23 cellular contexts compared by ENCODE assay signal in genomic region chr22:18122254-18122554, GRCh38. TPM values are rescaled to one million over a fixed set of nuclear protein-coding genes. Genes with fewer than 3 reads are reported as not detected.
DNase-seq lines count a peak whose midpoint lies in the region; ATAC-seq, FAIRE-seq and TF ChIP-seq lines count a peak whose summit lies in the region.
"Had no signal": no experiment of that assay in that cellular context is flagged by ENCODE, and none has a peak within 500 bp of the region (broad histone marks: within the 10 kb centered on the region; RNA-seq: fewer than 3 reads in every experiment).

No MANE protein-coding gene starts in this region.

- 0 out of 2 replicates have a peak overlapping the region, but pooled peaks have one; percentile 15 for H2AK5ac ChIP-seq in H1 (ENCODE audit: low read depth, low read length)

- H2BK20ac ChIP-seq in H1 (ENCODE audit: low read length): no peak overlapping the region

- TF ChIP-seq RAD21 in H1 (IDR thresholded peaks at IDR 0.05 in 1 of 2, conservative IDR thresholded peaks at IDR 0.05 in 1 of 2; ENCODE audit: low read depth in 2 of 2, low read length in 2 of 2): no peak

- H4K20me1 ChIP-seq in H1 (replicated peaks in 1 of 2; ENCODE audit: control insufficient read depth in 1 of 2, insufficient read depth in 2 of 2, low read length in 2 of 2): peaks cover 1 to 2% of the 10 kb centered on the region in 2 experiments
- H4K20me1 ChIP-seq: BLaER1 had no signal

- H3K4me1 ChIP-seq in H1 (replicated peaks in 1 of 4; ENCODE audit: control insufficient read depth in 3 of 4, insufficient read depth in 4 of 4, low read length in 3 of 4) (peaks cover 0 to 5% (median 2%) of the 10 kb centered on the region in 4 experiments; a peak in 2 of 7 replicates), ovary (ENCODE audit: insufficient read depth) (no peaks in the 10 kb centered on the region)
- H3K4me1 ChIP-seq: A549, HAP-1 had no signal

- no peak overlapping the region for H2BK5ac ChIP-seq in H1 (ENCODE audit: low read depth, low read length)

- FAIRE-seq in H1 (lab: Jason Lieb, UNC): no peak
- FAIRE-seq: A549, D721Med, GM12891, GM18507, H54 had no signal

- H3K23ac ChIP-seq in H1 (ENCODE audit: insufficient read length): no peak overlapping the region

- no peak overlapping the region for H3K18ac ChIP-seq in H1 (ENCODE audit: extremely low read depth, low read length)

- H3K79me2 ChIP-seq in H1 (ENCODE audit: control insufficient read depth in 1 of 2, insufficient read depth in 2 of 2, low read length in 2 of 2): no peaks in the 10 kb centered on the region

- intact Hi-C loops in posterior vena cava (cut with DNase I): no loop called here
- intact Hi-C loops in ovary (cut with DNase I): no loop called here

- H3K4me3 ChIP-seq in H1 (ENCODE audit: extremely low read depth in 1 of 4, insufficient read depth in 2 of 4, low read depth in 3 of 4, low read length in 4 of 4) (no peak overlapping the region), ovary (no peak overlapping the region)
- H3K4me3 ChIP-seq: A549, BLaER1, GM23338, HAP-1 had no signal

- no peak overlapping the region; a peak in 1 of 4 replicates for H3K4me2 ChIP-seq in H1 (ENCODE audit: insufficient read depth in 1 of 2, low read depth in 2 of 2, low read length in 2 of 2)
- H3K4me2 ChIP-seq: A549, GM23338 had no signal

- H3K27ac ChIP-seq in H1 (ENCODE audit: low read depth, low read length) (no peak overlapping the region), ovary (no peak overlapping the region)
- H3K27ac ChIP-seq: A549, BLaER1 had no signal

- H2BK12ac ChIP-seq in H1 (ENCODE audit: low read depth, low read length): no peak overlapping the region

- H3K9me3 ChIP-seq in H1 (ENCODE audit: insufficient read depth in 2 of 2, low read depth in 1 of 2, low read length in 1 of 2) (no peaks in the 10 kb centered on the region), ovary (no peaks in the 10 kb centered on the region)
- H3K9me3 ChIP-seq: A549, BLaER1, HAP-1 had no signal

- no peak overlapping the region for H4K8ac ChIP-seq in H1 (ENCODE audit: extremely low read depth, insufficient read depth, low read length)

- no peaks in the 10 kb centered on the region for H3K79me1 ChIP-seq in H1 (ENCODE audit: low read depth, low read length)

- TF ChIP-seq CTCF in GM10248 (IDR thresholded peaks at IDR 0.05; ENCODE audit: control extremely low read depth, extremely low read depth, low read depth, missing control alignments) (no peak), H1 (IDR thresholded peaks at IDR 0.05; ENCODE audit: control extremely low read depth in 1 of 3, insufficient read depth in 1 of 3, low read depth in 1 of 3, low read length in 3 of 3) (no peak), ovary (IDR thresholded peaks at IDR 0.05) (no peak)

- WGBS in H1 (ENCODE audit: extremely low coverage in 1 of 2, insufficient coverage in 1 of 2, insufficient read length in 1 of 2, insufficient replicate concordance in 2 of 2, low coverage in 1 of 2, low lambda C conversion rate in 2 of 2, missing lambda C conversion rate in 1 of 2), 2 experiments: 93% methylated on average over 2 of the region's 2 CpGs; no CpG with 5 or more reads in 1 of the 2 experiments
- 89 to 92% (median 89%) methylated on average over 2 of the region's 2 CpGs for WGBS in ovary, 3 donors

- TF ChIP-seq EP300 in H1 (IDR thresholded peaks at IDR 0.05; ENCODE audit: borderline replicate concordance in 1 of 2, low read depth in 2 of 2, low read length in 2 of 2) (no peak), ovary (IDR thresholded peaks at IDR 0.05) (no peak)

- H3K36me3 ChIP-seq in H1 (ENCODE audit: control insufficient read depth in 2 of 4, insufficient read depth in 4 of 4, low read length in 3 of 4) (no peaks in the 10 kb centered on the region), ovary (no peaks in the 10 kb centered on the region)
- H3K36me3 ChIP-seq: HAP-1 had no signal

- H3K27me3 ChIP-seq in H1 (replicated peaks in 1 of 4; ENCODE audit: control insufficient read depth in 3 of 4, extremely low read depth in 1 of 4, insufficient read depth in 3 of 4, low read length in 3 of 4) (no peaks in the 10 kb centered on the region), ovary (no peaks in the 10 kb centered on the region)
- H3K27me3 ChIP-seq: BLaER1 had no signal

- POLR2A ChIA-PET in GM10248 (lab: Yijun Ruan, JAX): no interaction called here
- POLR2A ChIA-PET in H1 (lab: Charles Lee; ENCODE audit: partially characterized antibody): interaction anchor here (0.5 kb wide), 1 partner anchor 18 kb away, joined by 3 read pairs; no protein-coding TSS in a partner anchor

- H4K91ac ChIP-seq in H1 (replicated peaks; ENCODE audit: insufficient read length, low read length): no peak overlapping the region

- no peaks in the 10 kb centered on the region for H3K23me2 ChIP-seq in H1 (ENCODE audit: low read depth, low read length)

- TF ChIP-seq POLR2A in H1 (IDR thresholded peaks at IDR 0.05; ENCODE audit: control extremely low read depth in 1 of 2, low read depth in 2 of 2, low read length in 2 of 2) (no peak), ovary (IDR thresholded peaks at IDR 0.05) (no peak)

- CTCF ChIA-PET in GM10248 (lab: Yijun Ruan, JAX) (interaction anchor here (1.2 to 1.4 kb wide), 2 partner anchors 44 to 292 kb away, joined by 3 to 4 read pairs; no protein-coding TSS in a partner anchor), H1 (lab: Charles Lee; ENCODE audit: partially characterized antibody) (interaction anchor here (0.9 to 2.1 kb wide), 3 partner anchors 33 to 102 kb away, joined by 3 to 7 read pairs (median 3); no protein-coding TSS in a partner anchor)

- DNase-seq in GM10248 (ENCODE audit: extremely low spot score) (peak; percentile 10), H1 (ENCODE audit: low read depth in 1 of 2, low spot score in 2 of 2) (no peak), posterior vena cava (ENCODE audit: low spot score) (peak; percentile 18), Ammon's horn (ENCODE audit: low spot score) (no peak), ovary (no peak)
- DNase-seq: 8988T; ACHN; CD4-positive, alpha-beta T cell; CD8-positive, alpha-beta memory T cell; DMS 273 treated with DMSO at 0.1 percent for 48 hours; DMS79; EL; GDM1; HFFc6 had no signal

- 0 out of 2 replicates have a peak overlapping the region, but pooled peaks have one; percentile 72 for H2BK15ac ChIP-seq in H1 (ENCODE audit: low read length)

- H3K9ac ChIP-seq in H1 (replicated peaks in 1 of 4; ENCODE audit: extremely low read depth in 1 of 4, low read depth in 3 of 4, low read length in 3 of 4): no peak overlapping the region
- H3K9ac ChIP-seq: BLaER1 had no signal

- no peak overlapping the region for H4K5ac ChIP-seq in H1 (ENCODE audit: insufficient read length, low read depth, low read length)

- no peak overlapping the region for H3K4ac ChIP-seq in H1 (replicated peaks; ENCODE audit: insufficient read length, low read depth, low read length)

- H3K56ac ChIP-seq in H1 (replicated peaks; ENCODE audit: insufficient read length, low read depth, low read length): no peak overlapping the region

- H2BK120ac ChIP-seq in H1 (replicated peaks; ENCODE audit: low read depth, low read length): no peak overlapping the region

- ATAC-seq in GM21390 (IDR thresholded peaks at IDR 0.05; ENCODE audit: unreplicated experiment): no peak
- ATAC-seq: A549 had no signal

- H2AFZ ChIP-seq in H1 (ENCODE audit: low read length): no peak overlapping the region
- H2AFZ ChIP-seq: GM23338 had no signal

- H3K14ac ChIP-seq in H1 (ENCODE audit: insufficient read length): no peak overlapping the region

TF ChIP-seq in H1, 55 proteins besides CTCF, POLR2A, EP300 and RAD21 (continues in another document):
- TF ChIP-seq KDM4A (IDR thresholded peaks at IDR 0.05; ENCODE audit: low read depth, low read length, severe bottlenecking) (no peak), ASH2L (IDR thresholded peaks at IDR 0.05; ENCODE audit: low read length) (no peak), CREB1 (IDR thresholded peaks at IDR 0.05) (no peak), HDAC6 (IDR thresholded peaks at IDR 0.05; ENCODE audit: low read depth, low read length) (no peak)

RNA-seq across cellular contexts. Expression of gene TUBA8, which starts 11.6 kb away (rescaled TPM):
- total RNA-seq in H1 (2021; fragmentation: NEBNext Ultra II Directional; extraction: Animal tissue kit (Norgen Biotek cat#: 25700)): 0.23 and 1.0 TPM in 2 replicates
- polyA plus RNA-seq in H1 (2011; rRNA removed) (3.5 and 4.0 TPM in 2 replicates), ovary (1 to 10 TPM in 1 of 2 donors, under 1 TPM in 1; 0.92 to 2.0 TPM)
- 2.2 TPM for polyA plus RNA-seq in H1 (2011; cell fraction: cytosol; rRNA removed)
- 4.9 TPM for polyA plus RNA-seq in H1 (2011; cell fraction: nucleus; rRNA removed)
- polyA plus RNA-seq in H1 (2012, experiment 1 of 2): 1.5 to 2.5 TPM (median 1.6 TPM) in 4 replicates
- polyA plus RNA-seq in H1 (2012, experiment 2 of 2): 1.6 TPM
- 1.1 TPM for polyA plus RNA-seq in H1 (2013, experiment 1 of 2)
- polyA plus RNA-seq in H1 (2013, experiment 2 of 2): 0.92 TPM
- 1.7 and 2.3 TPM in 2 replicates for polyA minus RNA-seq in H1 (2011; rRNA and poly(A)+ RNA removed)
- polyA minus RNA-seq in H1 (2011; cell fraction: cytosol; rRNA and poly(A)+ RNA removed): not detected
- 0.50 TPM for polyA minus RNA-seq in H1 (2011; cell fraction: nucleus; rRNA and poly(A)+ RNA removed)
- total RNA-seq in posterior vena cava (1 to 10 TPM; 2.3 to 2.8 TPM), ovary (1 to 10 TPM in 6 of 7 donors, not detected in 1; 1.4 to 4.2 (median 2.0) TPM)

RNA-seq across cellular contexts. Expression of gene USP18, which starts 27.8 kb away (rescaled TPM):
- 3.6 and 3.8 TPM in 2 replicates for total RNA-seq in H1 (2021; fragmentation: NEBNext Ultra II Directional; extraction: Animal tissue kit (Norgen Biotek cat#: 25700))
- polyA plus RNA-seq in H1 (2011; rRNA removed) (1.9 and 2.3 TPM in 2 replicates), ovary (1 to 10 TPM; 4.8 to 8.1 TPM)
- 2.5 TPM for polyA plus RNA-seq in H1 (2011; cell fraction: cytosol; rRNA removed)
- polyA plus RNA-seq in H1 (2011; cell fraction: nucleus; rRNA removed): 1.7 TPM
- polyA plus RNA-seq in H1 (2012, experiment 1 of 2): 3.0 to 3.8 TPM (median 3.4 TPM) in 4 replicates
- 4.3 TPM for polyA plus RNA-seq in H1 (2012, experiment 2 of 2)
- 3.2 TPM for polyA plus RNA-seq in H1 (2013, experiment 1 of 2)
- polyA plus RNA-seq in H1 (2013, experiment 2 of 2): 3.4 TPM
- polyA minus RNA-seq in H1 (2011; rRNA and poly(A)+ RNA removed): 2.4 and 2.6 TPM in 2 replicates
- polyA minus RNA-seq in H1 (2011; cell fraction: cytosol; rRNA and poly(A)+ RNA removed): 1.4 TPM
- 1.2 TPM for polyA minus RNA-seq in H1 (2011; cell fraction: nucleus; rRNA and poly(A)+ RNA removed)
- total RNA-seq in posterior vena cava (1 to 10 TPM; 5.9 to 8.1 TPM), ovary (1 to 10 TPM; 1.5 to 6.0 (median 2.7) TPM)

RNA-seq across cellular contexts. Expression of gene PEX26, which starts 44.4 kb away (rescaled TPM):
- 46.6 and 49.0 TPM in 2 replicates for total RNA-seq in H1 (2021; fragmentation: NEBNext Ultra II Directional; extraction: Animal tissue kit (Norgen Biotek cat#: 25700))
- polyA plus RNA-seq in H1 (2011; rRNA removed) (33.1 and 41.9 TPM in 2 replicates), ovary (10 to 100 TPM; 14.9 to 21.5 TPM)
- 29.4 TPM for polyA plus RNA-seq in H1 (2011; cell fraction: cytosol; rRNA removed)
- polyA plus RNA-seq in H1 (2011; cell fraction: nucleus; rRNA removed): 35.7 TPM
- 33.8 to 41.7 TPM (median 38.8 TPM) in 4 replicates for polyA plus RNA-seq in H1 (2012, experiment 1 of 2)
- 43.1 TPM for polyA plus RNA-seq in H1 (2012, experiment 2 of 2)
- 26.5 TPM for polyA plus RNA-seq in H1 (2013, experiment 1 of 2)
- polyA plus RNA-seq in H1 (2013, experiment 2 of 2): 27.2 TPM
- polyA minus RNA-seq in H1 (2011; rRNA and poly(A)+ RNA removed): 41.2 and 46.0 TPM in 2 replicates
- polyA minus RNA-seq in H1 (2011; cell fraction: cytosol; rRNA and poly(A)+ RNA removed): 21.4 TPM
- 20.6 TPM for polyA minus RNA-seq in H1 (2011; cell fraction: nucleus; rRNA and poly(A)+ RNA removed)
- total RNA-seq in posterior vena cava (10 to 100 TPM; 25.5 to 28.5 TPM), ovary (10 to 100 TPM; 13.0 to 33.4 (median 26.3) TPM)

Comparison
In these comparisons a context has a peak if more than half of its experiments do, and no peak if none do; other contexts are left out.
1. DNase-seq: peak in GM10248 (single experiment) and posterior vena cava (single experiment); none in H1 (0 of 2), Ammon's horn (single experiment) and ovary (0 of 5).